In genomic region chr2:33476100-33476792, GRCh38 we compare ENCODE assay signal across 1 cellular context.
TF ChIP-seq lines count a peak whose summit lies in the region.

RASGRP3 (plus strand) TSS chr2:33476649; CDS start chr2:33515137, 38,488 bp downstream.

TF ChIP-seq in HEK293, 187 proteins besides CTCF, POLR2A, EP300 and RAD21 (continued from another document and continues in another):
- no peak for TF ChIP-seq PRDM2 (tag by site-specific recombination; IDR thresholded peaks at IDR 0.05; ENCODE audit: borderline replicate concordance)
- no peak for TF ChIP-seq ZNF214 (tag by site-specific recombination; IDR thresholded peaks at IDR 0.05; ENCODE audit: borderline replicate concordance)
- TF ChIP-seq ZNF121 (tag by site-specific recombination; IDR thresholded peaks at IDR 0.05) = no peak
- no peak for TF ChIP-seq EGR2 (tag by site-specific recombination; IDR thresholded peaks at IDR 0.05; ENCODE audit: low read depth)
- TF ChIP-seq PBX3 (CRISPR knock-in tag; IDR thresholded peaks at IDR 0.05) = no peak
- TF ChIP-seq ZNF629 (tag by site-specific recombination; IDR thresholded peaks at IDR 0.05) = no peak
- no peak; the same call in 1 of the 2 replicates for TF ChIP-seq ZNF366 (tag by site-specific recombination; conservative IDR thresholded peaks at IDR 0.05)
- TF ChIP-seq AEBP2 (tag by site-specific recombination; IDR thresholded peaks at IDR 0.05; ENCODE audit: borderline replicate concordance) = no peak
- TF ChIP-seq ZNF624 (tag by site-specific recombination; IDR thresholded peaks at IDR 0.05) = no peak
- TF ChIP-seq ZNF514 (tag by site-specific recombination; IDR thresholded peaks at IDR 0.05) = no peak
- no peak for TF ChIP-seq ZNF221 (tag by site-specific recombination; IDR thresholded peaks at IDR 0.05; ENCODE audit: borderline replicate concordance)
- no peak for TF ChIP-seq ZNF837 (tag by site-specific recombination; IDR thresholded peaks at IDR 0.05)
- TF ChIP-seq PRDM1 (tag by site-specific recombination; IDR thresholded peaks at IDR 0.05) = peak; percentile 75
- TF ChIP-seq ZNF776 (tag by site-specific recombination; IDR thresholded peaks at IDR 0.05; ENCODE audit: borderline replicate concordance) = no peak
- no peak for TF ChIP-seq KLF17 (tag by site-specific recombination; IDR thresholded peaks at IDR 0.05)
- TF ChIP-seq ZNF768 (tag by site-specific recombination; IDR thresholded peaks at IDR 0.05) = no peak
- no peak for TF ChIP-seq ZNF2 (tag by site-specific recombination; IDR thresholded peaks at IDR 0.05)
- no peak for TF ChIP-seq ZNF341 (tag by site-specific recombination; IDR thresholded peaks at IDR 0.05; ENCODE audit: low read depth)
- TF ChIP-seq ZNF394 (tag by site-specific recombination; IDR thresholded peaks at IDR 0.05; ENCODE audit: borderline replicate concordance) = peak; percentile 46; the same call in 1 of the 2 replicates
- no peak for TF ChIP-seq ZNF548 (tag by site-specific recombination; IDR thresholded peaks at IDR 0.05)
- no peak for TF ChIP-seq ZBTB44 (tag by site-specific recombination; IDR thresholded peaks at IDR 0.05)
- TF ChIP-seq ZNF600 (tag by site-specific recombination; IDR thresholded peaks at IDR 0.05) = peak; percentile 62
- TF ChIP-seq HOXD13 (CRISPR knock-in tag; IDR thresholded peaks at IDR 0.05; ENCODE audit: borderline replicate concordance) = no peak
- TF ChIP-seq ZNF311 (tag by site-specific recombination; IDR thresholded peaks at IDR 0.05; ENCODE audit: borderline replicate concordance) = no peak
- TF ChIP-seq WT1 (tag by site-specific recombination; IDR thresholded peaks at IDR 0.05) = no peak
- TF ChIP-seq ZNF423 (tag by site-specific recombination; IDR thresholded peaks at IDR 0.05) = no peak
- no peak for TF ChIP-seq ZNF155 (tag by site-specific recombination; IDR thresholded peaks at IDR 0.05)
- no peak for TF ChIP-seq ZNF23 (tag by site-specific recombination; IDR thresholded peaks at IDR 0.05; ENCODE audit: borderline replicate concordance)
- no peak for TF ChIP-seq ZNF202 (tag by site-specific recombination; IDR thresholded peaks at IDR 0.05; ENCODE audit: borderline replicate concordance)
- no peak for TF ChIP-seq ZNF521 (tag by site-specific recombination; IDR thresholded peaks at IDR 0.05)
- TF ChIP-seq HIC1 (tag by site-specific recombination; IDR thresholded peaks at IDR 0.05) = no peak
- no peak for TF ChIP-seq TRIM28 (IDR thresholded peaks at IDR 0.05; ENCODE audit: borderline replicate concordance, low read length)
- no peak for TF ChIP-seq ZSCAN23 (tag by site-specific recombination; IDR thresholded peaks at IDR 0.05)
- TF ChIP-seq ZNF211 (tag by site-specific recombination; IDR thresholded peaks at IDR 0.05; ENCODE audit: low read depth) = no peak
- no peak for TF ChIP-seq ZNF184 (tag by site-specific recombination; IDR thresholded peaks at IDR 0.05)
- no peak for TF ChIP-seq ZNF350 (tag by site-specific recombination; IDR thresholded peaks at IDR 0.05)
- no peak for TF ChIP-seq ZNF561 (tag by site-specific recombination; IDR thresholded peaks at IDR 0.05; ENCODE audit: borderline replicate concordance)
- no peak for TF ChIP-seq ZFHX2 (tag by site-specific recombination; conservative IDR thresholded peaks at IDR 0.05)
- TF ChIP-seq ZNF488 (tag by site-specific recombination; IDR thresholded peaks at IDR 0.05) = no peak
- no peak for TF ChIP-seq ZNF670 (tag by site-specific recombination; IDR thresholded peaks at IDR 0.05; ENCODE audit: low read depth)
- no peak for TF ChIP-seq ZNF510 (tag by site-specific recombination; IDR thresholded peaks at IDR 0.05; ENCODE audit: insufficient replicate concordance)
- no peak for TF ChIP-seq TCF7L2 (IDR thresholded peaks at IDR 0.05; ENCODE audit: borderline replicate concordance, low read depth, low read length)
- peak; percentile 19; the same call in 1 of the 2 replicates for TF ChIP-seq PATZ1 (tag by site-specific recombination; IDR thresholded peaks at IDR 0.05)
- no peak for TF ChIP-seq MYNN (tag by site-specific recombination; IDR thresholded peaks at IDR 0.05; ENCODE audit: borderline replicate concordance)
- TF ChIP-seq ZIC2 (tag by site-specific recombination; IDR thresholded peaks at IDR 0.05) = peak; percentile 43; the same call in 1 of the 2 replicates
- TF ChIP-seq ZSCAN18 (tag by site-specific recombination; IDR thresholded peaks at IDR 0.05) = no peak
- no peak for TF ChIP-seq ZNF16 (tag by site-specific recombination; IDR thresholded peaks at IDR 0.05; ENCODE audit: low read depth)
- no peak for TF ChIP-seq ZNF701 (tag by site-specific recombination; IDR thresholded peaks at IDR 0.05)
